ENCODE assay signal across 6 cellular contexts in genomic region chr7:99499356-99499712, GRCh38. TPM values are rescaled to one million over a fixed set of nuclear protein-coding genes. Genes with fewer than 3 reads are reported as not detected.
DNase-seq lines count a peak whose midpoint lies in the region; ATAC-seq and TF ChIP-seq lines count a peak whose summit lies in the region.

No MANE protein-coding gene starts in this region.

- DNase-seq in CD4-positive, CD25-positive, alpha-beta regulatory T cell = peak; percentile 9 to 68 (median 57)
- DNase-seq in MCF 10A (ENCODE audit: unreplicated experiment) = no peak
- no peak for DNase-seq in neural crest cell (ENCODE audit: low read depth, low spot score)
- DNase-seq in NCI-H82 (lab: John Stamatoyannopoulos, UW) = no peak
- DNase-seq in OCI-M2 (lab: John Stamatoyannopoulos, UW; ENCODE audit: unreplicated experiment) = no peak

- CTCF ChIA-PET in MCF 10A (lab: Yijun Ruan, JAX) = interaction anchor here (0.6 to 1.1 kb wide), 4 partner anchors 8 to 933 kb away, joined by 3 to 5 read pairs (median 4); no protein-coding TSS in a partner anchor

- H3K4me3 ChIP-seq in CD4-positive, CD25-positive, alpha-beta regulatory T cell (ENCODE audit: low read depth, low read length) = peak overlapping the region; percentile 90

- peaks cover 24% of the 10 kb centered on the region for H3K36me3 Mint-ChIP-seq in CD4-positive, CD25-positive, alpha-beta regulatory T cell
- peaks cover 56% of the 10 kb centered on the region for H3K36me3 Mint-ChIP-seq in MCF 10A (ENCODE audit: insufficient read depth, unreplicated experiment)
- H3K36me3 Mint-ChIP-seq in neural crest cell (ENCODE audit: low read depth) = peaks cover 13% of the 10 kb centered on the region

- intact Hi-C loops in MCF 10A (cut with micrococcal nuclease) = no loop called here

- H3K27ac Mint-ChIP-seq in CD4-positive, CD25-positive, alpha-beta regulatory T cell = peak overlapping the region; percentile 97 to 100 (median 99)
- H3K27ac Mint-ChIP-seq in MCF 10A (ENCODE audit: low read depth, unreplicated experiment) = peak overlapping the region; percentile 100
- peak overlapping the region; percentile 90 for H3K27ac Mint-ChIP-seq in neural crest cell (ENCODE audit: unreplicated experiment)

- TF ChIP-seq CTCF in MCF 10A (IDR thresholded peaks at IDR 0.05; ENCODE audit: unreplicated experiment) = no peak
- no peak for TF ChIP-seq CTCF in neural crest cell (conservative IDR thresholded peaks at IDR 0.05)

- peaks cover 33% of the 10 kb centered on the region for H3K4me1 ChIP-seq in CD4-positive, CD25-positive, alpha-beta regulatory T cell (ENCODE audit: control insufficient read depth, insufficient read depth, low read length, poor library complexity, severe bottlenecking)

- POLR2A ChIA-PET in MCF 10A (lab: Yijun Ruan, JAX) = interaction anchor here (0.8 to 4.5 kb wide), 29 partner anchors 9 to 929 kb away, joined by 3 to 51 read pairs (median 5); partner anchors contain the start of genes ATP5MF, BUD31, CPSF4 and FAM200A

- peak; percentile 44 to 59 for ATAC-seq in CD4-positive, CD25-positive, alpha-beta regulatory T cell (ENCODE audit: low read depth in 2 of 2)
- peak; percentile 24 for ATAC-seq in HG03342 (IDR thresholded peaks at IDR 0.05; ENCODE audit: unreplicated experiment)

- H3K9me3 ChIP-seq in CD4-positive, CD25-positive, alpha-beta regulatory T cell (ENCODE audit: control insufficient read depth in 2 of 2, low read length in 2 of 2) = peaks cover 2 to 5% of the 10 kb centered on the region in 2 experiments

- H3K36me3 ChIP-seq in CD4-positive, CD25-positive, alpha-beta regulatory T cell (ENCODE audit: control insufficient read depth, insufficient read depth, low read length) = peaks cover 38% of the 10 kb centered on the region

- peaks cover 6 to 42% (median 21%) of the 10 kb centered on the region in 4 donors for H3K4me1 Mint-ChIP-seq in CD4-positive, CD25-positive, alpha-beta regulatory T cell
- H3K4me1 Mint-ChIP-seq in MCF 10A (ENCODE audit: insufficient read depth, unreplicated experiment) (peaks cover 13% of the 10 kb centered on the region), neural crest cell (peaks cover 36% of the 10 kb centered on the region)

- peaks cover 2% of the 10 kb centered on the region for H3K27me3 Mint-ChIP-seq in CD4-positive, CD25-positive, alpha-beta regulatory T cell
- H3K27me3 Mint-ChIP-seq in MCF 10A (ENCODE audit: insufficient read depth, unreplicated experiment) = no peaks in the 10 kb centered on the region
- H3K27me3 Mint-ChIP-seq in neural crest cell (ENCODE audit: low read depth) = no peaks in the 10 kb centered on the region

- BruUV-seq in MCF 10A (replicated peaks; lab: Mats Ljungman, UMichigan) = no TSS peak

- peak overlapping the region; percentile 96 to 100 (median 98) for H3K4me3 Mint-ChIP-seq in CD4-positive, CD25-positive, alpha-beta regulatory T cell
- H3K4me3 Mint-ChIP-seq in MCF 10A (ENCODE audit: unreplicated experiment) (peak overlapping the region; percentile 98), neural crest cell (peak overlapping the region; percentile 98)

- H3K27me3 ChIP-seq in CD4-positive, CD25-positive, alpha-beta regulatory T cell (ENCODE audit: control insufficient read depth, insufficient read depth, low read length) = no peaks in the 10 kb centered on the region

- H3K9me3 Mint-ChIP-seq in CD4-positive, CD25-positive, alpha-beta regulatory T cell = peaks cover 0 to 2% (median under 1%) of the 10 kb centered on the region in 7 donors
- H3K9me3 Mint-ChIP-seq in MCF 10A (ENCODE audit: unreplicated experiment) (no peaks in the 10 kb centered on the region), neural crest cell (no peaks in the 10 kb centered on the region)

- peak overlapping the region; percentile 98 for H3K27ac ChIP-seq in CD4-positive, CD25-positive, alpha-beta regulatory T cell (ENCODE audit: insufficient read depth, low read length, poor library complexity, severe bottlenecking)

RNA-seq across cellular contexts. Expression of gene ZNF394, which starts 0.7 kb away (rescaled TPM):
- 224 TPM for total RNA-seq in CD4-positive, CD25-positive, alpha-beta regulatory T cell
- polyA plus RNA-seq in CD4-positive, CD25-positive, alpha-beta regulatory T cell = 10 to 100 TPM; 53.9 to 72.0 (median 69.4) TPM
- total RNA-seq in MCF 10A (2022) (17.4 and 20.6 TPM in 2 replicates), neural crest cell (17.5 and 19.5 TPM in 2 replicates)

RNA-seq across cellular contexts. Expression of gene ZKSCAN5, which starts 5.1 kb away (rescaled TPM):
- total RNA-seq in CD4-positive, CD25-positive, alpha-beta regulatory T cell = 5.8 TPM
- 1 to 10 TPM; 2.8 to 5.0 (median 4.2) TPM for polyA plus RNA-seq in CD4-positive, CD25-positive, alpha-beta regulatory T cell
- total RNA-seq in MCF 10A (2022) (13.6 and 16.2 TPM in 2 replicates), neural crest cell (21.5 and 21.7 TPM in 2 replicates)

RNA-seq across cellular contexts. Expression of gene ZNF789, which starts 26.6 kb away (rescaled TPM):
- 15.8 TPM for total RNA-seq in CD4-positive, CD25-positive, alpha-beta regulatory T cell
- 1 to 10 TPM; 4.2 to 6.9 (median 6.2) TPM for polyA plus RNA-seq in CD4-positive, CD25-positive, alpha-beta regulatory T cell
- 15.0 and 19.9 TPM in 2 replicates for total RNA-seq in MCF 10A (2022)
- total RNA-seq in neural crest cell = 25.6 and 27.8 TPM in 2 replicates

RNA-seq across cellular contexts. Expression of gene ATP5MF, which starts 33.4 kb away (rescaled TPM):
- total RNA-seq in CD4-positive, CD25-positive, alpha-beta regulatory T cell = 117 TPM
- 100 to 1,000 TPM; 433 to 595 (median 475) TPM for polyA plus RNA-seq in CD4-positive, CD25-positive, alpha-beta regulatory T cell
- total RNA-seq in MCF 10A (2022) (417 and 442 TPM in 2 replicates), neural crest cell (403 and 423 TPM in 2 replicates)

RNA-seq across cellular contexts. Expression of gene FAM200A, which starts 52.6 kb away (rescaled TPM):
- total RNA-seq in CD4-positive, CD25-positive, alpha-beta regulatory T cell = 3.1 TPM
- polyA plus RNA-seq in CD4-positive, CD25-positive, alpha-beta regulatory T cell = 10 to 100 TPM in 1 of 4 donors, 1 to 10 TPM in 3; 3.6 to 10.8 (median 5.2) TPM
- total RNA-seq in MCF 10A (2022) (6.1 and 7.4 TPM in 2 replicates), neural crest cell (10.6 and 10.9 TPM in 2 replicates)

Comparison
In these comparisons a context has a peak if more than half of its experiments do, and no peak if none do; other contexts are left out.
1. DNase-seq: peak in CD4-positive, CD25-positive, alpha-beta regulatory T cell (3 of 3); none in MCF 10A (single experiment), neural crest cell (single experiment), NCI-H82 (single experiment) and OCI-M2 (single experiment).
2. RNA of gene ZNF394, which starts 0.7 kb away (total RNA-seq): 224 TPM in CD4-positive, CD25-positive, alpha-beta regulatory T cell (single experiment); 17.4 to 20.6 TPM in MCF 10A and 17.5 to 19.5 TPM in neural crest cell; every median in the first group is over 10 times any median in the second.
3. Peak in every context shown above with its lines, with median percentiles within 50 percentile points of each other: H3K27ac Mint-ChIP-seq and H3K4me3 Mint-ChIP-seq.